Comparison of ENCODE assay signal across 20 cellular contexts in genomic region chr10:31381766-31382316, GRCh38.
DNase-seq lines count a peak whose midpoint lies in the region; ATAC-seq, FAIRE-seq and TF ChIP-seq lines count a peak whose summit lies in the region.
"Had no signal": no experiment of that assay in that cellular context is flagged by ENCODE, and none has a peak within 500 bp of the region (broad histone marks: within the 10 kb centered on the region; RNA-seq: fewer than 3 reads in every experiment).

No MANE protein-coding gene starts in this region.

- H4K20me1 ChIP-seq in astrocyte (ENCODE audit: insufficient read depth, low read length) = peaks cover 51% of the 10 kb centered on the region

- DNase-seq in CD8-positive, alpha-beta T cell = no peak
- peak; percentile 36 for DNase-seq in astrocyte (ENCODE audit: low read depth)
- DNase-seq in fibroblast of villous mesenchyme (ENCODE audit: low read depth) = peak; percentile 16
- no peak for DNase-seq in NCI-H2171 (lab: John Stamatoyannopoulos, UW)
- DNase-seq in HUDEP-2 (lab: John Stamatoyannopoulos, UW; ENCODE audit: unreplicated experiment in 76 of 76) = no peak
- DNase-seq in posterior vena cava (ENCODE audit: low spot score) = no peak
- no peak for DNase-seq in islet precursor cell
- DNase-seq: ACHN; activated CD8-positive, alpha-beta memory T cell treated with anti-CD3 and anti-CD28 coated beads for 24 hours; cortex of kidney; GDM1; heart right ventricle; NCI-H1092; T-helper 1 cell had no signal

- no peak overlapping the region for H3K4me3 Mint-ChIP-seq in CD8-positive, alpha-beta T cell
- peak overlapping the region; percentile 20 for H3K4me3 Mint-ChIP-seq in astrocyte (ENCODE audit: unreplicated experiment)
- H3K4me3 Mint-ChIP-seq: neural progenitor cell had no signal

- FAIRE-seq in astrocyte (lab: Jason Lieb, UNC) = no peak
- FAIRE-seq: keratinocyte had no signal

- H3K27me3 ChIP-seq in CD8-positive, alpha-beta T cell (ENCODE audit: insufficient read depth, low read length) = no peaks in the 10 kb centered on the region
- H3K27me3 ChIP-seq in astrocyte (ENCODE audit: insufficient read depth, low read length) = no peaks in the 10 kb centered on the region
- H3K27me3 ChIP-seq: heart right ventricle, neural progenitor cell had no signal

- H3K27me3 Mint-ChIP-seq in CD8-positive, alpha-beta T cell (ENCODE audit: low read depth) = no peaks in the 10 kb centered on the region
- H3K27me3 Mint-ChIP-seq in astrocyte (ENCODE audit: low read depth, unreplicated experiment) = no peaks in the 10 kb centered on the region
- H3K27me3 Mint-ChIP-seq: IgD-negative memory B cell had no signal

- CTCF ChIA-PET in CD8-positive, alpha-beta T cell (lab: Charles Lee) = no interaction called here

- no peaks in the 10 kb centered on the region for H3K36me3 ChIP-seq in CD8-positive, alpha-beta T cell (ENCODE audit: insufficient read depth, low read length)
- peaks cover under 1% of the 10 kb centered on the region for H3K36me3 ChIP-seq in astrocyte (ENCODE audit: insufficient read depth, low read length)
- H3K36me3 ChIP-seq: neural progenitor cell had no signal

- H2AFZ ChIP-seq in astrocyte (ENCODE audit: low read depth, low read length) = no peak overlapping the region
- H2AFZ ChIP-seq: neural progenitor cell had no signal

- no peak overlapping the region for H3K4me3 ChIP-seq in CD8-positive, alpha-beta T cell (ENCODE audit: low read depth, low read length)
- H3K4me3 ChIP-seq in astrocyte (ENCODE audit: insufficient read depth, low read depth, low read length) (no peak overlapping the region), fibroblast of villous mesenchyme (ENCODE audit: low read depth, low read length) (no peak overlapping the region)
- H3K4me3 ChIP-seq: heart right ventricle, neural progenitor cell had no signal

- peaks cover 4% of the 10 kb centered on the region for H3K36me3 Mint-ChIP-seq in CD8-positive, alpha-beta T cell
- no peaks in the 10 kb centered on the region for H3K36me3 Mint-ChIP-seq in astrocyte (ENCODE audit: low read depth, unreplicated experiment)
- H3K36me3 Mint-ChIP-seq: IgD-negative memory B cell, neural progenitor cell had no signal

- H3K79me2 ChIP-seq in astrocyte (ENCODE audit: insufficient read depth, low read length) = peaks cover 99% of the 10 kb centered on the region

- POLR2A ChIA-PET in CD8-positive, alpha-beta T cell (lab: Charles Lee) = no interaction called here

- intact Hi-C loops in CD8-positive, alpha-beta T cell (cut with DNase I, micrococcal nuclease) = loop anchor here in 1 of 2 experiments (5.0 kb wide), 1 partner anchor 40 kb away; no protein-coding TSS in a partner anchor
- intact Hi-C loops in posterior vena cava (cut with DNase I) = no loop called here

- H3K27ac ChIP-seq in CD8-positive, alpha-beta T cell (ENCODE audit: low read depth, low read length) = no peak overlapping the region
- H3K27ac ChIP-seq in astrocyte (ENCODE audit: low read depth, low read length) = peak overlapping the region; percentile 3
- H3K27ac ChIP-seq: heart right ventricle, neural progenitor cell, VCaP had no signal

- no peak overlapping the region for H3K27ac Mint-ChIP-seq in CD8-positive, alpha-beta T cell
- no peak overlapping the region for H3K27ac Mint-ChIP-seq in astrocyte (ENCODE audit: unreplicated experiment)
- H3K27ac Mint-ChIP-seq: activated T-helper 2 cell treated with anti-CD3 and anti-CD28 coated beads, Interferon-gamma antibody, Interleukin-2, Interleukin-4, amounts not matched to agents 10 μg/mL and 5 μg/mL and 100 μg/mL, durations not matched to agents 14 hours and 24 hours and 36 hours; neural progenitor cell had no signal

- H3K9me3 ChIP-seq in CD8-positive, alpha-beta T cell (ENCODE audit: low read length) = no peaks in the 10 kb centered on the region
- no peaks in the 10 kb centered on the region for H3K9me3 ChIP-seq in astrocyte (ENCODE audit: insufficient read depth, low read depth, low read length)
- H3K9me3 ChIP-seq: heart right ventricle had no signal

- H3K9ac ChIP-seq in astrocyte (ENCODE audit: low read length) = no peak overlapping the region
- H3K9ac ChIP-seq: neural progenitor cell had no signal

- peaks cover 51% of the 10 kb centered on the region for H3K4me1 Mint-ChIP-seq in CD8-positive, alpha-beta T cell (ENCODE audit: low read depth)
- peaks cover 14% of the 10 kb centered on the region for H3K4me1 Mint-ChIP-seq in astrocyte (ENCODE audit: low read depth, unreplicated experiment)

- peak; percentile 27 for ATAC-seq in CD8-positive, alpha-beta T cell
- peak; percentile 21 for ATAC-seq in HG03432 (IDR thresholded peaks at IDR 0.05; ENCODE audit: unreplicated experiment)
- ATAC-seq: heart right ventricle had no signal

- no peak for TF ChIP-seq CTCF in CD8-positive, alpha-beta T cell (IDR thresholded peaks at IDR 0.05)
- TF ChIP-seq CTCF in astrocyte (IDR thresholded peaks at IDR 0.05; ENCODE audit: insufficient read depth, low read depth, low read length) = no peak
- no peak for TF ChIP-seq CTCF in fibroblast of villous mesenchyme (IDR thresholded peaks at IDR 0.05; ENCODE audit: insufficient read depth, low read depth, low read length)

- no peaks in the 10 kb centered on the region for H3K4me1 ChIP-seq in CD8-positive, alpha-beta T cell (ENCODE audit: insufficient read depth, low read length)
- H3K4me1 ChIP-seq in astrocyte (ENCODE audit: insufficient read depth, low read length) = peaks cover 13% of the 10 kb centered on the region

- no peak overlapping the region for H3K4me2 ChIP-seq in astrocyte (ENCODE audit: low read length)
- H3K4me2 ChIP-seq: neural progenitor cell had no signal

- H3K9me3 Mint-ChIP-seq in CD8-positive, alpha-beta T cell = no peaks in the 10 kb centered on the region
- no peaks in the 10 kb centered on the region for H3K9me3 Mint-ChIP-seq in astrocyte (ENCODE audit: unreplicated experiment)
- H3K9me3 Mint-ChIP-seq: activated T-helper 2 cell treated with anti-CD3 and anti-CD28 coated beads, Interferon-gamma antibody, Interleukin-2, Interleukin-4, amounts not matched to agents 10 μg/mL and 5 μg/mL and 100 μg/mL, durations not matched to agents 14 hours and 24 hours and 36 hours; IgD-negative memory B cell; neural progenitor cell had no signal

Comparison
In these comparisons a context has a peak if more than half of its experiments do, and no peak if none do; other contexts are left out.
1. DNase-seq: peak in astrocyte (single experiment) and fibroblast of villous mesenchyme (single experiment); none in CD8-positive, alpha-beta T cell (0 of 7), NCI-H2171 (single experiment), HUDEP-2 (0 of 76), posterior vena cava (single experiment) and islet precursor cell (single experiment).